Comparison of ENCODE assay signal across 1 cellular context in the genomic region with DNA sequence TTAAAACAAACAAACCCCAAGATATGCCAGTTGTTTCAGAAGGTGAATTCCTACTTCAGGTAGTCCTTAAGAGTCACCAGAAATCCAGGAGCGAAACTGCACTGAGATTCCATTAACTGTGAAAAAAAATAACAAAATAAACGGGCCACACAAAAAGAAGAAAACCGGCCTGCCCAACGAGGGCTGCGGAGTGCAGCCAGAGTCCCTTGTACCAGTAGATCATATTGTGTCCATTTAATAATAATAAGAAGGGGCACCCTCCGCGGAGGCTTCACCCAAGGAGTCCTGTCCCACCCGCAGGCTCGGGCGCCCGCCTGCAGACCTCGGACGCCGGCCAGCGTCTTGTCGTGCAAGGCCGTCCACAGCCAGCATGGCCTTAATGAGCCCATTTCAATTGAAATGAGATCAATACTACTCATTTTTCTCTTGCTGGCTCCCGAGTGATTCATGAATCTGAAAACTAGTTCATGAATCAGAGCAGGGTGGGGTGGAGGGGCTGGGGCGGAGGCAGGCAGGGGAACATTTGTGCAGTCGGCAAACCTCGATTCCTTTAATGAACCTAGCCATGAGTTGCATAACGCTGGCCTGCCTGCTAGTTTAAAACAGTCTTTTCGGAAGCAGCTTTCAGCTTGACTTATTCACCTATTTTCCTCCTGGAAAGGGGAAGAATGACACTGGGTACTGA.
A peak's percentile ranks its signal among the peaks of the same experiment; 100 is the strongest.
TF ChIP-seq lines count a peak whose summit lies in the region.

No MANE protein-coding gene starts in this region.

TF ChIP-seq in HCT116, 20 proteins besides CTCF, POLR2A, EP300 and RAD21 (continued from another document):
- TF ChIP-seq POLR2AphosphoS5 (IDR thresholded peaks at IDR 0.05; ENCODE audit: low read depth, low read length) (no peak; the same call in 1 of the 2 replicates), JUND (IDR thresholded peaks at IDR 0.05) (peak; percentile 63; the same call in 1 of the 2 replicates), EZH2 (IDR thresholded peaks at IDR 0.05) (no peak), ZNF274 (IDR thresholded peaks at IDR 0.05; ENCODE audit: low read depth, low read length) (no peak), SRF (IDR thresholded peaks at IDR 0.05; ENCODE audit: low read depth) (no peak; the same call in 1 of the 2 replicates)
- TF ChIP-seq, protein P1, sequence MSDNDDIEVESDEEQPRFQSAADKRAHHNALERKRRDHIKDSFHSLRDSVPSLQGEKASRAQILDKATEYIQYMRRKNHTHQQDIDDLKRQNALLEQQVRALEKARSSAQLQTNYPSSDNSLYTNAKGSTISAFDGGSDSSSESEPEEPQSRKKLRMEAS (IDR thresholded peaks at IDR 0.05): no peak
